16 cellular contexts compared by ENCODE assay signal in genomic region chr7:26653430-26653911, GRCh38.
DNase-seq lines count a peak whose midpoint lies in the region; ATAC-seq and TF ChIP-seq lines count a peak whose summit lies in the region.
"Had no signal": no experiment of that assay in that cellular context is flagged by ENCODE, and none has a peak within 500 bp of the region (broad histone marks: within the 10 kb centered on the region; RNA-seq: fewer than 3 reads in every experiment).

No MANE protein-coding gene starts in this region.

- peaks cover 0 to 3% of the 10 kb centered on the region in 2 donors for H3K27me3 ChIP-seq in tibial artery

- H3K9me3 Mint-ChIP-seq in natural killer cell = no peaks in the 10 kb centered on the region
- H3K9me3 Mint-ChIP-seq: activated CD8-positive, alpha-beta T cell treated with anti-CD3 and anti-CD28 coated beads for 36 hours; effector memory CD8-positive, alpha-beta T cell; naive B cell had no signal

- H3K36me3 ChIP-seq in tibial artery = no peaks in the 10 kb centered on the region

- H3K4me1 ChIP-seq in tibial artery = no peaks in the 10 kb centered on the region

- H3K27ac ChIP-seq in tibial artery = no peak overlapping the region

- TF ChIP-seq CTCF in tibial artery (IDR thresholded peaks at IDR 0.05) = no peak
- TF ChIP-seq CTCF in natural killer cell (IDR thresholded peaks at IDR 0.05) = no peak

- no peak overlapping the region for H3K4me3 Mint-ChIP-seq in natural killer cell
- H3K4me3 Mint-ChIP-seq: activated CD8-positive, alpha-beta T cell treated with anti-CD3 and anti-CD28 coated beads for 36 hours; effector memory CD8-positive, alpha-beta T cell; naive B cell had no signal

- no peaks in the 10 kb centered on the region for H3K36me3 Mint-ChIP-seq in natural killer cell

- H3K27ac Mint-ChIP-seq in natural killer cell = no peak overlapping the region
- H3K27ac Mint-ChIP-seq: activated CD8-positive, alpha-beta T cell treated with anti-CD3 and anti-CD28 coated beads for 36 hours; effector memory CD8-positive, alpha-beta T cell; naive B cell had no signal

- intact Hi-C loops in head of caudate nucleus (cut with DNase I) = no loop called here
- intact Hi-C loops in tibial artery (cut with DNase I; ENCODE audit: low total_unique reads) = no loop called here
- intact Hi-C loops in natural killer cell (cut with micrococcal nuclease) = no loop called here

- no peak for ATAC-seq in natural killer cell
- ATAC-seq: activated CD8-positive, alpha-beta T cell treated with anti-CD3 and anti-CD28 coated beads for 36 hours; effector memory CD8-positive, alpha-beta T cell had no signal

- H3K4me3 ChIP-seq in tibial artery = no peak overlapping the region

- no peaks in the 10 kb centered on the region for H3K27me3 Mint-ChIP-seq in natural killer cell (ENCODE audit: low read depth in 2 of 2)
- H3K27me3 Mint-ChIP-seq: naive B cell had no signal

- DNase-seq in NCI-H1105 treated with DMSO at 0.1 percent for 48 hours (lab: John Stamatoyannopoulos, UW) = peak; percentile 39
- no peak for DNase-seq in NCI-H1105 (lab: John Stamatoyannopoulos, UW)
- DNase-seq in NCI-H2171 (lab: John Stamatoyannopoulos, UW) = peak; percentile 30
- DNase-seq in cerebellar cortex (ENCODE audit: low spot score) = peak; percentile 57
- DNase-seq in renal cortical epithelial cell (ENCODE audit: low read depth) = peak; percentile 91
- no peak for DNase-seq in head of caudate nucleus
- DNase-seq in tibial artery = no peak
- DNase-seq in natural killer cell = no peak
- DNase-seq: activated CD8-positive, alpha-beta T cell treated with anti-CD3 and anti-CD28 coated beads for 36 hours; activated naive CD4-positive, alpha-beta T cell treated with anti-CD3 and anti-CD28 coated beads, Interleukin-2, amount 50 U/mL, for 16 hours; effector memory CD8-positive, alpha-beta T cell; HCEC 1CT; naive B cell; NCI-H1048; stimulated activated CD4-positive, alpha-beta T cell treated with anti-CD3 and anti-CD28 coated beads, Interleukin-1b, Interleukin-23, amount 100 ng/mL, for 48 hours; T-helper 1 cell had no signal

- no peaks in the 10 kb centered on the region for H3K4me1 Mint-ChIP-seq in natural killer cell

- H3K9me3 ChIP-seq in tibial artery = no peaks in the 10 kb centered on the region

Comparison
In these comparisons a context has a peak if more than half of its experiments do, and no peak if none do; other contexts are left out.
1. DNase-seq: peak in NCI-H1105 treated with DMSO at 0.1 percent for 48 hours (single experiment), NCI-H2171 (single experiment), cerebellar cortex (single experiment) and renal cortical epithelial cell (single experiment); none in NCI-H1105 (single experiment), head of caudate nucleus (0 of 42), tibial artery (0 of 2) and natural killer cell (single experiment).